In the genomic region with DNA sequence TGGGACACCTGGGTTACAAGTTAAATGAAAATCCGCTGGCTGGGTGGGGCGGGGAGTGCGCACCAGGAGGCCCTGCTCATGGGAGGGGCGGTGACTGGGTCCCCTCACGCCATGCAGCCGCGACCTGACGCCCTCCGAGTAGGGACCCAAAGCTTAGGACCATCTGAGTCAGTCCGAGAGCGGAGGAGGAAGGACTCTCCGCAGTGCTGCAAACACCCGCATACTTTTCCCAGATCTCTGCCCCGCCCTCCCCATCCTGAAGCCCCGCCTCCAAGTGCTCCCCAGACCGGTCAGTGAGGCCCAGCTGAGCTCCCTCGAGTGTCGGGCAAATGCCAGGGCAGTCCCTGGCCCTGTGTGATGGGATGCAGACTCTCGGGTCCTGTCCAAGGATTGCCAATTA, we compare ENCODE assay signal across 8 cellular contexts. TPM values are rescaled to one million over a fixed set of nuclear protein-coding genes. Genes with fewer than 3 reads are reported as not detected.
DNase-seq lines count a peak whose midpoint lies in the region; TF ChIP-seq lines count a peak whose summit lies in the region.

No MANE protein-coding gene starts in this region.

- peaks cover 7% of the 10 kb centered on the region for H3K4me1 ChIP-seq in mammary epithelial cell (ENCODE audit: insufficient read depth, low read length)
- peaks cover 11% of the 10 kb centered on the region for H3K4me1 ChIP-seq in mesendoderm (ENCODE audit: control insufficient read depth, low read depth, low read length)

- H3K4me2 ChIP-seq in mammary epithelial cell (ENCODE audit: insufficient read depth, low read depth, low read length) = peak overlapping the region; percentile 86
- H3K4me2 ChIP-seq in mesendoderm (ENCODE audit: low read length) = peak overlapping the region; percentile 18

- H3K18ac ChIP-seq in mesendoderm (ENCODE audit: low read length) = no peak overlapping the region

- no peak overlapping the region for H4K5ac ChIP-seq in mesendoderm (ENCODE audit: low read length)

- WGBS in mammary epithelial cell (ENCODE audit: low coverage, missing lambda C conversion rate) = 3% methylated on average over 5 of the region's 19 CpGs
- no CpG with 5 or more reads among the region's 19 CpGs for WGBS in mesendoderm (ENCODE audit: extremely low coverage, insufficient coverage, low lambda C conversion rate)

- peak overlapping the region; percentile 57 for H2AFZ ChIP-seq in mammary epithelial cell (ENCODE audit: low read depth, low read length)

- H3K4ac ChIP-seq in mesendoderm (ENCODE audit: low read depth, low read length) = no peak overlapping the region

- no peak overlapping the region for H2BK5ac ChIP-seq in mesendoderm (ENCODE audit: low read length)

- no peak overlapping the region for H2BK15ac ChIP-seq in mesendoderm (replicated peaks; ENCODE audit: low read depth)

- H3K9me3 ChIP-seq in mammary epithelial cell (replicated peaks; ENCODE audit: insufficient read depth, low read length) = no peaks in the 10 kb centered on the region

- peaks cover 99% of the 10 kb centered on the region for H3K27me3 ChIP-seq in H7 (ENCODE audit: control insufficient read depth, insufficient read depth, low read length)
- H3K27me3 ChIP-seq in mammary epithelial cell (ENCODE audit: insufficient read depth, low read length) = peaks cover 40% of the 10 kb centered on the region
- H3K27me3 ChIP-seq in mesendoderm (ENCODE audit: insufficient read depth, low read length, poor library complexity) = peaks cover 76% of the 10 kb centered on the region

- H3K9ac ChIP-seq in mammary epithelial cell (ENCODE audit: insufficient read depth, low read length) (no peak overlapping the region), mesendoderm (ENCODE audit: low read length) (no peak overlapping the region)

- H3K4me3 ChIP-seq in H7 (ENCODE audit: insufficient read depth, low read depth, low read length) (peak overlapping the region; percentile 43), mammary epithelial cell (replicated peaks in 1 of 3; ENCODE audit: insufficient read depth in 1 of 3, low read depth in 2 of 3, low read length in 3 of 3) (peak overlapping the region in 2 of 3 experiments; percentile 24 to 40), mesendoderm (ENCODE audit: low read length) (no peak overlapping the region)

- intact Hi-C loops in mammary epithelial cell (cut with micrococcal nuclease) = no loop called here

- no peak overlapping the region for H3K56ac ChIP-seq in mesendoderm (ENCODE audit: low read length)

- H2BK120ac ChIP-seq in mesendoderm (ENCODE audit: low read depth, low read length) = no peak overlapping the region

- dilution Hi-C loops in mammary epithelial cell (cut with HindIII; ENCODE audit: low sequenced_read_pairs) = loop anchor here (5.0 kb wide), 2 partner anchors 40 to 105 kb away; no protein-coding TSS in a partner anchor

- H3K23ac ChIP-seq in mesendoderm (ENCODE audit: low read length) = no peak overlapping the region

- H3K79me2 ChIP-seq in mammary epithelial cell (ENCODE audit: insufficient read depth, low read length) (no peaks in the 10 kb centered on the region), mesendoderm (ENCODE audit: control insufficient read depth, insufficient read depth, low read length) (no peaks in the 10 kb centered on the region)

- no peak overlapping the region for H2AK5ac ChIP-seq in mesendoderm (ENCODE audit: low read length)

- peak; percentile 44 for DNase-seq in AG08396 (ENCODE audit: low spot score)
- DNase-seq in H7 = peak; percentile 89
- no peak for DNase-seq in mammary epithelial cell
- peak; percentile 58 for DNase-seq in mesendoderm
- DNase-seq in activated effector memory CD4-positive, alpha-beta T cell treated with anti-CD3 and anti-CD28 coated beads, Interleukin-2, amount 50 U/mL, for 16 hours = no peak
- DNase-seq in NCI-H526 treated with DMSO at 0.1 percent for 48 hours (lab: John Stamatoyannopoulos, UW) = no peak
- no peak for DNase-seq in mesenteric fat pad (ENCODE audit: low spot score)
- DNase-seq in glomerular visceral epithelial cell (ENCODE audit: extremely low spot score) = no peak

- BruUV-seq in mammary epithelial cell (replicated peaks; lab: Mats Ljungman, UMichigan) = no TSS peak

- H3K79me1 ChIP-seq in mesendoderm (ENCODE audit: low read length) = no peaks in the 10 kb centered on the region

- no peaks in the 10 kb centered on the region for H4K20me1 ChIP-seq in mammary epithelial cell (ENCODE audit: insufficient read depth, low read length)

- CTCF ChIA-PET in mammary epithelial cell (lab: Charles Lee; ENCODE audit: low non-redundant PET) = interaction anchor here (0.7 kb wide), 1 partner anchor 679 kb away, joined by 4 read pairs; no protein-coding TSS in a partner anchor

- in situ Hi-C loops in mammary epithelial cell (cut with MboI; ENCODE audit: low sequenced_read_pairs in 2 of 2) = no loop called here

- no peak overlapping the region for H3K27ac ChIP-seq in mammary epithelial cell (ENCODE audit: insufficient read depth, low read depth, low read length)
- H3K27ac ChIP-seq in mesendoderm (ENCODE audit: low read depth, low read length) = no peak overlapping the region

- TF ChIP-seq CTCF in mammary epithelial cell (conservative IDR thresholded peaks at IDR 0.05 in 1 of 2, IDR thresholded peaks at IDR 0.05 in 1 of 2; ENCODE audit: extremely low read depth in 1 of 2, insufficient read depth in 1 of 2, low read depth in 1 of 2, low read length in 2 of 2) = no peak

- H3K36me3 ChIP-seq in H7 (replicated peaks; ENCODE audit: control insufficient read depth, insufficient read depth, low read length) (no peaks in the 10 kb centered on the region), mammary epithelial cell (ENCODE audit: insufficient read depth, low read length) (no peaks in the 10 kb centered on the region), mesendoderm (ENCODE audit: control insufficient read depth, insufficient read depth, low read length) (no peaks in the 10 kb centered on the region)

- no peak overlapping the region for H4K8ac ChIP-seq in mesendoderm (ENCODE audit: low read depth, low read length)

RNA-seq across cellular contexts. Expression of a gene that starts 6.6 kb away (rescaled TPM):
- 4.0 and 6.9 TPM in 2 replicates for total RNA-seq in H7 (2014; rRNA removed; shearing (Covaris generic))
- 1 to 10 TPM in 1 of 2 donors, under 1 TPM in 1; 0.67 to 1.6 TPM for total RNA-seq in mammary epithelial cell
- polyA plus RNA-seq in mammary epithelial cell = 7.1 TPM
- polyA minus RNA-seq in mammary epithelial cell = 40.9 TPM
- polyA plus RNA-seq in mesendoderm (2013, experiment 1 of 2) = 0.21 TPM
- polyA plus RNA-seq in mesendoderm (2013, experiment 2 of 2) = 0.25 TPM
- total RNA-seq in mesenteric fat pad = 30.9 TPM

Comparison
In these comparisons a context has a peak if more than half of its experiments do, and no peak if none do; other contexts are left out.
1. DNase-seq: peak in AG08396 (single experiment), H7 (single experiment) and mesendoderm (single experiment); none in mammary epithelial cell (single experiment), activated effector memory CD4-positive, alpha-beta T cell treated with anti-CD3 and anti-CD28 coated beads, Interleukin-2, amount 50 U/mL, for 16 hours (single experiment), NCI-H526 treated with DMSO at 0.1 percent for 48 hours (single experiment), mesenteric fat pad (single experiment) and glomerular visceral epithelial cell (single experiment).